9 cellular contexts compared by ENCODE assay signal in the genomic region with DNA sequence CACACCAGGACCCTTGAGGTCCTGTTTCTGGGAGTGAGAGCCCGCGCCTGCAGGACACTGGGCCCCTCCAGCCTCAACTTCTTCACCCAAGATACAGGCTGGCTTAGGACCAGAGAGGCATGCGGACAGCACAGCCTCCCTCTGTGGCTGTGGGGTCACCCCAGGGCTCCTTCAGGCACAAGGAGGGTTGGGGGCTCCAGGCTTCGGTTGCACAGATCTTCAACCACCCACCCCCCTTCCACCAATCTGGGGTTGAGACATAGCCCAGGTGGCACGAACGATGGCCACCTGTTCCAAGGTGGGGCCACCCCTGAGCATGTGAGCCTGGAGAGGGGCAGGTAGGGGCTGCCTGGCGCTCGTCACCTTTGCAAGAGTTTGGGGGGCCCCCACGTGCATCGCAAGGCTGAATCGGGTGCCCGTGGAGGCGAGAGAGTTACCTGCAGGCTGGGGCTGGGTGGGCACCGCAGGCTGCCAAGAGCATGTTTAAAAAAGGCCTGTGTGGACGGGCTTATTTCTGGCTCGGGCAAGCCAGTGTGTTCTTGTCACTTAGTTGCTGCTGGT. TPM values are rescaled to one million over a fixed set of nuclear protein-coding genes. Genes with fewer than 3 reads are reported as not detected.
DNase-seq lines count a peak whose midpoint lies in the region; ATAC-seq, FAIRE-seq and TF ChIP-seq lines count a peak whose summit lies in the region.
"Had no signal": no experiment of that assay in that cellular context is flagged by ENCODE, and none has a peak within 500 bp of the region (broad histone marks: within the 10 kb centered on the region; RNA-seq: fewer than 3 reads in every experiment).

No MANE protein-coding gene starts in this region.

- H3K4me3 Mint-ChIP-seq in chondrocyte (ENCODE audit: unreplicated experiment): peak overlapping the region; percentile 72

- H3K27me3 ChIP-seq in A673 (replicated peaks; ENCODE audit: insufficient read depth, low read depth, low read length, poor library complexity) (no peaks in the 10 kb centered on the region), HUES64 (ENCODE audit: insufficient read depth, low read length) (no peaks in the 10 kb centered on the region), muscle layer of duodenum (ENCODE audit: low read depth, low read length) (no peaks in the 10 kb centered on the region), small intestine (ENCODE audit: control insufficient read depth in 2 of 2, insufficient read depth in 2 of 2, low read length in 2 of 2) (no peaks in the 10 kb centered on the region)

- H3K9me3 Mint-ChIP-seq in chondrocyte (ENCODE audit: low read depth): no peaks in the 10 kb centered on the region

- no peaks in the 10 kb centered on the region for H3K9me3 ChIP-seq in A673 (ENCODE audit: low read depth, low read length, poor library complexity, severe bottlenecking)
- no peaks in the 10 kb centered on the region for H3K9me3 ChIP-seq in HUES64 (ENCODE audit: insufficient read depth, low read depth, low read length)
- no peaks in the 10 kb centered on the region for H3K9me3 ChIP-seq in muscle layer of duodenum (ENCODE audit: control insufficient read depth in 1 of 2, low read length in 2 of 2)
- H3K9me3 ChIP-seq in small intestine (ENCODE audit: control insufficient read depth, low read depth): no peaks in the 10 kb centered on the region

- no peak overlapping the region for H3K27ac Mint-ChIP-seq in chondrocyte (ENCODE audit: unreplicated experiment)

- peaks cover 42% of the 10 kb centered on the region for H3K4me1 Mint-ChIP-seq in chondrocyte (ENCODE audit: low read depth)

- 89% methylated on average over 16 of the region's 16 CpGs for WGBS in HUES64
- 62 to 70% (median 64%) methylated on average over 16 of the region's 16 CpGs for WGBS in small intestine, 3 donors

- no peaks in the 10 kb centered on the region for H3K36me3 Mint-ChIP-seq in chondrocyte (ENCODE audit: low read depth)

- H3K27ac ChIP-seq in A673 (ENCODE audit: low read depth, low read length, poor library complexity, severe bottlenecking): peak overlapping the region; percentile 71
- no peak overlapping the region for H3K27ac ChIP-seq in HUES64 (ENCODE audit: low read depth, low read length)
- H3K27ac ChIP-seq in muscle layer of duodenum (ENCODE audit: low read length): no peak overlapping the region
- no peak overlapping the region for H3K27ac ChIP-seq in small intestine (ENCODE audit: low read depth in 1 of 2, low read length in 1 of 2)

- intact Hi-C loops in A673 (cut with micrococcal nuclease; ENCODE audit: unreplicated experiment): no loop called here

- no peaks in the 10 kb centered on the region for H3K27me3 Mint-ChIP-seq in chondrocyte (ENCODE audit: low read depth)

- H3K4me1 ChIP-seq in A673 (ENCODE audit: insufficient read depth, low read length, poor library complexity, severe bottlenecking): peaks cover 5% of the 10 kb centered on the region
- peaks cover 5% of the 10 kb centered on the region; the same call in 1 of the 2 replicates for H3K4me1 ChIP-seq in HUES64 (ENCODE audit: insufficient read depth, low read length)
- H3K4me1 ChIP-seq in muscle layer of duodenum (ENCODE audit: control insufficient read depth in 1 of 2, insufficient read depth in 2 of 2, low read length in 2 of 2): peaks cover 5 to 62% of the 10 kb centered on the region in 2 donors
- H3K4me1 ChIP-seq in small intestine (ENCODE audit: control insufficient read depth in 2 of 2, insufficient read depth in 1 of 2, low read depth in 1 of 2, low read length in 1 of 2): no peaks in the 10 kb centered on the region

- no peak for DNase-seq in A673 (ENCODE audit: low spot score)
- DNase-seq in chondrocyte (ENCODE audit: low spot score): no peak
- DNase-seq in small intestine: no peak
- DNase-seq in SKM-1 (lab: John Stamatoyannopoulos, UW; ENCODE audit: unreplicated experiment): no peak

- ATAC-seq in HG03175 (IDR thresholded peaks at IDR 0.05; ENCODE audit: unreplicated experiment) (no peak), HG02588 (IDR thresholded peaks at IDR 0.05; ENCODE audit: unreplicated experiment) (no peak)

- H3K36me3 ChIP-seq in A673 (ENCODE audit: insufficient read depth, low read length, poor library complexity, severe bottlenecking): peaks cover 4% of the 10 kb centered on the region
- H3K36me3 ChIP-seq in HUES64 (ENCODE audit: insufficient read depth, low read length): peaks cover 6% of the 10 kb centered on the region
- H3K36me3 ChIP-seq in muscle layer of duodenum (ENCODE audit: control insufficient read depth in 1 of 2, insufficient read depth in 2 of 2, low read length in 2 of 2): peaks cover 0 to 1% of the 10 kb centered on the region in 2 donors
- H3K36me3 ChIP-seq in small intestine (ENCODE audit: control insufficient read depth in 2 of 2, insufficient read depth in 2 of 2, low read length in 2 of 2): no peaks in the 10 kb centered on the region

- no TSS peak for BruUV-seq in A673 (replicated peaks; lab: Mats Ljungman, UMichigan)

- no peak for FAIRE-seq in small intestine (lab: Jason Lieb, UNC)

- CTCF ChIA-PET in A673 (lab: Charles Lee): no interaction called here

- peak overlapping the region; percentile 72 for H3K9ac ChIP-seq in HUES64 (ENCODE audit: low read depth, low read length)

- POLR2A ChIA-PET in A673 (lab: Charles Lee; ENCODE audit: low non-redundant PET): no interaction called here

- H3K4me3 ChIP-seq in A673 (ENCODE audit: low read depth, low read length, poor library complexity, severe bottlenecking) (peak overlapping the region; percentile 88), HUES64 (ENCODE audit: low read length) (peak overlapping the region; percentile 73), muscle layer of duodenum (ENCODE audit: low read depth in 1 of 2, low read length in 2 of 2) (peak overlapping the region; percentile 53 to 94), small intestine (ENCODE audit: low read depth in 1 of 2, low read length in 2 of 2) (peak overlapping the region in 1 of 2 donors; percentile 78)

- no peak for TF ChIP-seq CTCF in A673 (conservative IDR thresholded peaks at IDR 0.05; ENCODE audit: low read depth, low read length)
- TF ChIP-seq CTCF in chondrocyte (IDR thresholded peaks at IDR 0.05): no peak

RNA-seq across cellular contexts. Expression of gene ZDHHC8, which starts 1.2 kb away (rescaled TPM):
- 58.8 and 60.2 TPM in 2 replicates for total RNA-seq in A673 (2021)
- polyA plus RNA-seq in HUES64 (2013, experiment 1 of 2): 23.3 TPM
- polyA plus RNA-seq in HUES64 (2013, experiment 2 of 2): 28.1 TPM
- 94.2 to 100 TPM (median 95.2 TPM) in 3 replicates for total RNA-seq in chondrocyte
- polyA plus RNA-seq in small intestine: 10 to 100 TPM in 2 of 3 donors, 1 to 10 TPM in 1; 3.8 to 18.2 (median 10.5) TPM

RNA-seq across cellular contexts. Expression of gene TRMT2A, which starts 15.7 kb away (rescaled TPM):
- total RNA-seq in A673 (2021) (68.1 and 71.1 TPM in 2 replicates), chondrocyte (45.8 to 66.1 TPM (median 49.3 TPM) in 3 replicates)
- polyA plus RNA-seq in HUES64 (2013, experiment 1 of 2): 36.4 TPM
- 26.3 TPM for polyA plus RNA-seq in HUES64 (2013, experiment 2 of 2)
- 10 to 100 TPM; 30.5 to 38.5 (median 36.0) TPM for polyA plus RNA-seq in small intestine

RNA-seq across cellular contexts. Expression of gene RANBP1, which starts 16.9 kb away (rescaled TPM):
- total RNA-seq in A673 (2021) (501 and 509 TPM in 2 replicates), chondrocyte (79.5 to 122 TPM (median 82.1 TPM) in 3 replicates)
- polyA plus RNA-seq in HUES64 (2013, experiment 1 of 2): 724 TPM
- polyA plus RNA-seq in HUES64 (2013, experiment 2 of 2): 653 TPM
- polyA plus RNA-seq in small intestine: 100 to 1,000 TPM in 1 of 3 donors, 10 to 100 TPM in 2; 61.5 to 184 (median 85.7) TPM

RNA-seq across cellular contexts. Expression of gene CCDC188, which starts 18.1 kb away (rescaled TPM):
- total RNA-seq in A673 (2021): not detected in 2 replicates
- 0.15 TPM for polyA plus RNA-seq in HUES64 (2013, experiment 1 of 2)
- not detected for polyA plus RNA-seq in HUES64 (2013, experiment 2 of 2)
- 0.36 to 5.4 TPM (median 5.3 TPM) in 3 replicates for total RNA-seq in chondrocyte
- 1 to 10 TPM in 1 of 3 donors, not detected in 2; 1.2 TPM for polyA plus RNA-seq in small intestine
- total RNA-seq: activated CD8-positive, alpha-beta memory T cell treated with anti-CD3 and anti-CD28 coated beads for 36 hours had no signal

RNA-seq across cellular contexts. Expression of gene DGCR8, which starts 52.7 kb away (rescaled TPM):
- 63.2 and 74.8 TPM in 2 replicates for total RNA-seq in A673 (2021)
- 27.2 TPM for polyA plus RNA-seq in HUES64 (2013, experiment 1 of 2)
- polyA plus RNA-seq in HUES64 (2013, experiment 2 of 2): 25.4 TPM
- 30.2 to 38.1 TPM (median 32.5 TPM) in 3 replicates for total RNA-seq in chondrocyte
- 10 to 100 TPM; 17.0 to 18.1 (median 17.3) TPM for polyA plus RNA-seq in small intestine
